Comparison of ENCODE assay signal across 8 cellular contexts in genomic region chr19:53431399-53432087, GRCh38. TPM values are rescaled to one million over a fixed set of nuclear protein-coding genes. Genes with fewer than 3 reads are reported as not detected.
DNase-seq lines count a peak whose midpoint lies in the region; ATAC-seq and TF ChIP-seq lines count a peak whose summit lies in the region.

Gene ZNF761, plus strand, starts transcription at chr19:53431984. Its CDS starts 15,285 bp downstream, at chr19:53447269.

- peaks cover 0 to 31% (median 11%) of the 10 kb centered on the region in 6 donors for H3K36me3 ChIP-seq in spleen

- H3K36me3 Mint-ChIP-seq in immature natural killer cell: peaks cover 17 to 28% (median 23%) of the 10 kb centered on the region in 3 donors

- peaks cover 0 to 4% (median 0%) of the 10 kb centered on the region in 6 donors for H3K9me3 Mint-ChIP-seq in immature natural killer cell

- peak; percentile 37; the same call in 1 of the 2 replicates for TF ChIP-seq CTCF in WI38 (IDR thresholded peaks at IDR 0.05; ENCODE audit: low read depth, low read length)
- peak; percentile 55 for TF ChIP-seq CTCF in cardiac fibroblast (IDR thresholded peaks at IDR 0.05; ENCODE audit: low read depth, low read length)
- peak; percentile 20 to 79 (median 56) for TF ChIP-seq CTCF in spleen (IDR thresholded peaks at IDR 0.05 in 8 of 11, conservative IDR thresholded peaks at IDR 0.05 in 3 of 11)

- peaks cover 0 to 17% (median 2%) of the 10 kb centered on the region in 8 donors for H3K9me3 ChIP-seq in spleen

- TF ChIP-seq POLR2A in spleen (IDR thresholded peaks at IDR 0.05): no peak

- DNase-seq in AG08396 (ENCODE audit: low spot score): peak; percentile 92
- DNase-seq in NCI-H2196 (lab: John Stamatoyannopoulos, UW; ENCODE audit: unreplicated experiment): peak; percentile 95
- DNase-seq in cardiac fibroblast (ENCODE audit: low read depth in 2 of 2): peak; percentile 90 to 91
- DNase-seq in immature natural killer cell: peak; percentile 97
- peak; percentile 99 for DNase-seq in spleen

- H3K27me3 ChIP-seq in spleen (replicated peaks in 1 of 7): no peaks in the 10 kb centered on the region

- H3K4me3 ChIP-seq in WI38 (ENCODE audit: low read depth, low read length) (peak within 1 kb of the TSS; percentile 92), cardiac fibroblast (replicated peaks in 1 of 2; ENCODE audit: low read depth in 2 of 2, low read length in 2 of 2) (peak within 1 kb of the TSS; percentile 80 to 88), spleen (peak within 1 kb of the TSS; percentile 58 to 89 (median 70))

- ATAC-seq in GM18870 (IDR thresholded peaks at IDR 0.05; ENCODE audit: unreplicated experiment) (peak; percentile 84), HG03108 (IDR thresholded peaks at IDR 0.05; ENCODE audit: unreplicated experiment) (peak; percentile 96)

- H3K4me1 ChIP-seq in spleen: peaks cover 0 to 24% (median 16%) of the 10 kb centered on the region in 6 donors

- H3K27ac ChIP-seq in spleen: peak within 1 kb of the TSS; percentile 5 to 84 (median 77)

- intact Hi-C loops in spleen (cut with DNase I; ENCODE audit: low total_unique reads): no loop called here

- H3K27me3 Mint-ChIP-seq in immature natural killer cell (ENCODE audit: low read depth in 3 of 3): peaks cover 0 to 5% (median 3%) of the 10 kb centered on the region in 3 donors

- H3K4me3 Mint-ChIP-seq in immature natural killer cell: peak within 1 kb of the TSS; percentile 96 to 99 (median 98)

- WGBS in spleen, 5 donors: 1 to 4% (median 2%) methylated on average over 25 to 46 of the region's 46 CpGs

- H3K27ac Mint-ChIP-seq in immature natural killer cell: peak within 1 kb of the TSS; percentile 96 to 99 (median 97)

- H3K4me1 Mint-ChIP-seq in immature natural killer cell: peaks cover 33 to 46% of the 10 kb centered on the region in 2 donors

RNA-seq across cellular contexts. Expression of gene ZNF761, which starts in this region (rescaled TPM):
- polyA plus RNA-seq in immature natural killer cell (1 to 10 TPM; 4.4 to 8.9 (median 6.9) TPM), spleen (1 to 10 TPM; 5.9 to 7.6 (median 6.1) TPM)
- 10 to 100 TPM in 6 of 7 donors, 1 to 10 TPM in 1; 8.3 to 14.2 (median 11.1) TPM for total RNA-seq in spleen

Comparison
In these comparisons a context has a peak if more than half of its experiments do, and no peak if none do; other contexts are left out.
1. Peak in every context shown above with its lines: DNase-seq, ATAC-seq, H3K4me3 ChIP-seq and H3K27ac ChIP-seq.